In the genomic region with DNA sequence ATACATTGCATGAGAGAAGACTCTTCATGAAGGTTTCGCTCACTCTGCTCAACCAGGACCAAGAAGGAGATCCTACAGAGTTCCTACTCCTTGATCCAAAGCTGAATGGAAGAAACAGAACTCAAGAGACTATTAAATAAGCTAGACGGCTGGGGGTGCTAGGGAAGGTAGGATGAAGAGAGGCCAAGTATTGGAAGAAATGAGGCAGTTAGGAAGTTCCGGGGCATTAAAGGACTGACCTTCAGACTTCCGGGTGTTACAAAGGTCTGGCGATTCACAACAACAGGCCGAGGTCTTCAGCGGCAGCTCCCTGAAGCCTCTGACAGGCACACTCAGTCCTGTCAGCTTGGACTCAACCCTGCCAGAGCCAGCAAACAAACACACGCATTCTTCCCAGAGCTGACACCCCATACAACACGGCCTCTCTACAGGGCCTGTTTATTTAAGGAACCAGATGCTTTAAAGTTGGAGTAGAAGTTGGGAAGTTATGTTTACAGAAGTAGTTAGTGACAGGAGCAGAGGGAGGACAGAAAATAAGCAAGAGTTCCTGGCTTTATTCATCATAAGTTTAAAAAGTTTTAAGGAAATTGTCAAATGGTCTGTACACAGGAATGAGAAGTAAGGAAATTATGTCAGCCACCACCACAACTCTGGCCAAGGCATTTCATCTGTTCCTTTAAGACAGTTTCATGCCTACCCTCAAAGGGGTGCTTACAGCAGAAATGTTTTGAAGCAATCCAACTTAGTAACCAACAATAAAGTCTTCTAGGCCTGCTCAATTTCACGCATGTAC, we compare ENCODE assay signal across 1 cellular context.
A peak's percentile ranks its signal among the peaks of the same experiment; 100 is the strongest.
TF ChIP-seq lines count a peak whose summit lies in the region.

No MANE protein-coding gene starts in this region.

TF ChIP-seq in HepG2, 621 proteins besides CTCF, POLR2A, EP300 and RAD21 (continued from another document and continues in another):
- TF ChIP-seq ATAD3A (CRISPR knock-in tag; IDR thresholded peaks at IDR 0.05): no peak
- TF ChIP-seq MBD4 (IDR thresholded peaks at IDR 0.05; ENCODE audit: borderline replicate concordance, low read length): no peak
- no peak for TF ChIP-seq ZBTB42 (CRISPR knock-in tag; IDR thresholded peaks at IDR 0.05)
- no peak for TF ChIP-seq ZNF790 (CRISPR knock-in tag; IDR thresholded peaks at IDR 0.05; ENCODE audit: borderline replicate concordance)
- TF ChIP-seq KDM4B (CRISPR knock-in tag; IDR thresholded peaks at IDR 0.05): no peak
- peak; percentile 43; the same call in 1 of the 2 replicates for TF ChIP-seq BHLHE40 (IDR thresholded peaks at IDR 0.05; ENCODE audit: low read length)
- TF ChIP-seq SRSF1 (optimal IDR thresholded peaks at IDR 0.05; ENCODE audit: low read depth, low read length): no peak
- TF ChIP-seq NFE2L2 (IDR thresholded peaks at IDR 0.05; ENCODE audit: low read length): no peak
- TF ChIP-seq, protein P1, sequence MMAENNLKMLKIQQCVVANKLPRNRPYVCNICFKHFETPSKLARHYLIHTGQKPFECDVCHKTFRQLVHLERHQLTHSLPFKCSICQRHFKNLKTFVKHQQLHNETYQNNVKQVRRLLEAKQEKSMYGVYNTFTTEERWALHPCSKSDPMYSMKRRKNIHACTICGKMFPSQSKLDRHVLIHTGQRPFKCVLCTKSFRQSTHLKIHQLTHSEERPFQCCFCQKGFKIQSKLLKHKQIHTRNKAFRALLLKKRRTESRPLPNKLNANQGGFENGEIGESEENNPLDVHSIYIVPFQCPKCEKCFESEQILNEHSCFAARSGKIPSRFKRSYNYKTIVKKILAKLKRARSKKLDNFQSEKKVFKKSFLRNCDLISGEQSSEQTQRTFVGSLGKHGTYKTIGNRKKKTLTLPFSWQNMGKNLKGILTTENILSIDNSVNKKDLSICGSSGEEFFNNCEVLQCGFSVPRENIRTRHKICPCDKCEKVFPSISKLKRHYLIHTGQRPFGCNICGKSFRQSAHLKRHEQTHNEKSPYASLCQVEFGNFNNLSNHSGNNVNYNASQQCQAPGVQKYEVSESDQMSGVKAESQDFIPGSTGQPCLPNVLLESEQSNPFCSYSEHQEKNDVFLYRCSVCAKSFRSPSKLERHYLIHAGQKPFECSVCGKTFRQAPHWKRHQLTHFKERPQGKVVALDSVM (CRISPR knock-in tag; IDR thresholded peaks at IDR 0.05): peak; percentile 58
- TF ChIP-seq ZNF605 (CRISPR knock-in tag; IDR thresholded peaks at IDR 0.05): peak; percentile 89
- TF ChIP-seq ZSCAN29 (CRISPR knock-in tag; conservative IDR thresholded peaks at IDR 0.05): peak; percentile 79; the same call in 1 of the 2 replicates
- TF ChIP-seq RFXAP (CRISPR knock-in tag; IDR thresholded peaks at IDR 0.05; ENCODE audit: borderline replicate concordance): 0 out of 2 replicates have a peak, but pooled peaks have one; percentile 51
- no peak for TF ChIP-seq ZNF207 (IDR thresholded peaks at IDR 0.05; ENCODE audit: borderline replicate concordance)
- no peak for TF ChIP-seq ZNF737 (CRISPR knock-in tag; IDR thresholded peaks at IDR 0.05; ENCODE audit: borderline replicate concordance)
- TF ChIP-seq NFIC (IDR thresholded peaks at IDR 0.05; ENCODE audit: low read length): peak; percentile 85; the same call in 1 of the 2 replicates
- no peak for TF ChIP-seq ZNF326 (CRISPR knock-in tag; IDR thresholded peaks at IDR 0.05; ENCODE audit: borderline replicate concordance)
- TF ChIP-seq NFE2L1 (CRISPR knock-in tag; IDR thresholded peaks at IDR 0.05; ENCODE audit: borderline replicate concordance): no peak
- TF ChIP-seq, protein P2, sequence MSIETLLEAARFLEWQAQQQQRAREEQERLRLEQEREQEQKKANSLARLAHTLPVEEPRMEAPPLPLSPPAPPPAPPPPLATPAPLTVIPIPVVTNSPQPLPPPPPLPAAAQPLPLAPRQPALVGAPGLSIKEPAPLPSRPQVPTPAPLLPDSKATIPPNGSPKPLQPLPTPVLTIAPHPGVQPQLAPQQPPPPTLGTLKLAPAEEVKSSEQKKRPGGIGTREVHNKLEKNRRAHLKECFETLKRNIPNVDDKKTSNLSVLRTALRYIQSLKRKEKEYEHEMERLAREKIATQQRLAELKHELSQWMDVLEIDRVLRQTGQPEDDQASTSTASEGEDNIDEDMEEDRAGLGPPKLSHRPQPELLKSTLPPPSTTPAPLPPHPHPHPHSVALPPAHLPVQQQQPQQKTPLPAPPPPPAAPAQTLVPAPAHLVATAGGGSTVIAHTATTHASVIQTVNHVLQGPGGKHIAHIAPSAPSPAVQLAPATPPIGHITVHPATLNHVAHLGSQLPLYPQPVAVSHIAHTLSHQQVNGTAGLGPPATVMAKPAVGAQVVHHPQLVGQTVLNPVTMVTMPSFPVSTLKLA (IDR thresholded peaks at IDR 0.05): peak; percentile 91
- no peak for TF ChIP-seq THYN1 (CRISPR knock-in tag; IDR thresholded peaks at IDR 0.05; ENCODE audit: borderline replicate concordance, low read depth)
- TF ChIP-seq ZSCAN22 (CRISPR knock-in tag; IDR thresholded peaks at IDR 0.05): no peak
- TF ChIP-seq TBL1XR1 (IDR thresholded peaks at IDR 0.05; ENCODE audit: borderline replicate concordance, low read length, partially characterized antibody): no peak
- TF ChIP-seq HMG20B (CRISPR knock-in tag; conservative IDR thresholded peaks at IDR 0.05): 0 out of 2 replicates have a peak, but pooled peaks have one; percentile 33
- no peak for TF ChIP-seq ZNF598 (CRISPR knock-in tag; IDR thresholded peaks at IDR 0.05; ENCODE audit: borderline replicate concordance)
- TF ChIP-seq, protein P3, sequence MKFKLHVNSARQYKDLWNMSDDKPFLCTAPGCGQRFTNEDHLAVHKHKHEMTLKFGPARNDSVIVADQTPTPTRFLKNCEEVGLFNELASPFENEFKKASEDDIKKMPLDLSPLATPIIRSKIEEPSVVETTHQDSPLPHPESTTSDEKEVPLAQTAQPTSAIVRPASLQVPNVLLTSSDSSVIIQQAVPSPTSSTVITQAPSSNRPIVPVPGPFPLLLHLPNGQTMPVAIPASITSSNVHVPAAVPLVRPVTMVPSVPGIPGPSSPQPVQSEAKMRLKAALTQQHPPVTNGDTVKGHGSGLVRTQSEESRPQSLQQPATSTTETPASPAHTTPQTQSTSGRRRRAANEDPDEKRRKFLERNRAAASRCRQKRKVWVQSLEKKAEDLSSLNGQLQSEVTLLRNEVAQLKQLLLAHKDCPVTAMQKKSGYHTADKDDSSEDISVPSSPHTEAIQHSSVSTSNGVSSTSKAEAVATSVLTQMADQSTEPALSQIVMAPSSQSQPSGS (CRISPR knock-in tag; IDR thresholded peaks at IDR 0.05): peak; percentile 76; the same call in 1 of the 2 replicates
- TF ChIP-seq TARDBP (CRISPR knock-in tag; IDR thresholded peaks at IDR 0.05): peak; percentile 95
- no peak for TF ChIP-seq PCBP1 (IDR thresholded peaks at IDR 0.05; ENCODE audit: borderline replicate concordance, low read depth, low read length)
- no peak for TF ChIP-seq MED8 (CRISPR knock-in tag; IDR thresholded peaks at IDR 0.05; ENCODE audit: insufficient replicate concordance)
- no peak for TF ChIP-seq ZNF768 (CRISPR knock-in tag; IDR thresholded peaks at IDR 0.05)
- TF ChIP-seq RARA (CRISPR knock-in tag; IDR thresholded peaks at IDR 0.05): peak; percentile 90
- TF ChIP-seq, protein P4, sequence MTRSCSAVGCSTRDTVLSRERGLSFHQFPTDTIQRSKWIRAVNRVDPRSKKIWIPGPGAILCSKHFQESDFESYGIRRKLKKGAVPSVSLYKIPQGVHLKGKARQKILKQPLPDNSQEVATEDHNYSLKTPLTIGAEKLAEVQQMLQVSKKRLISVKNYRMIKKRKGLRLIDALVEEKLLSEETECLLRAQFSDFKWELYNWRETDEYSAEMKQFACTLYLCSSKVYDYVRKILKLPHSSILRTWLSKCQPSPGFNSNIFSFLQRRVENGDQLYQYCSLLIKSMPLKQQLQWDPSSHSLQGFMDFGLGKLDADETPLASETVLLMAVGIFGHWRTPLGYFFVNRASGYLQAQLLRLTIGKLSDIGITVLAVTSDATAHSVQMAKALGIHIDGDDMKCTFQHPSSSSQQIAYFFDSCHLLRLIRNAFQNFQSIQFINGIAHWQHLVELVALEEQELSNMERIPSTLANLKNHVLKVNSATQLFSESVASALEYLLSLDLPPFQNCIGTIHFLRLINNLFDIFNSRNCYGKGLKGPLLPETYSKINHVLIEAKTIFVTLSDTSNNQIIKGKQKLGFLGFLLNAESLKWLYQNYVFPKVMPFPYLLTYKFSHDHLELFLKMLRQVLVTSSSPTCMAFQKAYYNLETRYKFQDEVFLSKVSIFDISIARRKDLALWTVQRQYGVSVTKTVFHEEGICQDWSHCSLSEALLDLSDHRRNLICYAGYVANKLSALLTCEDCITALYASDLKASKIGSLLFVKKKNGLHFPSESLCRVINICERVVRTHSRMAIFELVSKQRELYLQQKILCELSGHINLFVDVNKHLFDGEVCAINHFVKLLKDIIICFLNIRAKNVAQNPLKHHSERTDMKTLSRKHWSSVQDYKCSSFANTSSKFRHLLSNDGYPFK (CRISPR knock-in tag; IDR thresholded peaks at IDR 0.05; ENCODE audit: borderline replicate concordance): peak; percentile 36; the same call in 1 of the 2 replicates
- TF ChIP-seq, protein P5, sequence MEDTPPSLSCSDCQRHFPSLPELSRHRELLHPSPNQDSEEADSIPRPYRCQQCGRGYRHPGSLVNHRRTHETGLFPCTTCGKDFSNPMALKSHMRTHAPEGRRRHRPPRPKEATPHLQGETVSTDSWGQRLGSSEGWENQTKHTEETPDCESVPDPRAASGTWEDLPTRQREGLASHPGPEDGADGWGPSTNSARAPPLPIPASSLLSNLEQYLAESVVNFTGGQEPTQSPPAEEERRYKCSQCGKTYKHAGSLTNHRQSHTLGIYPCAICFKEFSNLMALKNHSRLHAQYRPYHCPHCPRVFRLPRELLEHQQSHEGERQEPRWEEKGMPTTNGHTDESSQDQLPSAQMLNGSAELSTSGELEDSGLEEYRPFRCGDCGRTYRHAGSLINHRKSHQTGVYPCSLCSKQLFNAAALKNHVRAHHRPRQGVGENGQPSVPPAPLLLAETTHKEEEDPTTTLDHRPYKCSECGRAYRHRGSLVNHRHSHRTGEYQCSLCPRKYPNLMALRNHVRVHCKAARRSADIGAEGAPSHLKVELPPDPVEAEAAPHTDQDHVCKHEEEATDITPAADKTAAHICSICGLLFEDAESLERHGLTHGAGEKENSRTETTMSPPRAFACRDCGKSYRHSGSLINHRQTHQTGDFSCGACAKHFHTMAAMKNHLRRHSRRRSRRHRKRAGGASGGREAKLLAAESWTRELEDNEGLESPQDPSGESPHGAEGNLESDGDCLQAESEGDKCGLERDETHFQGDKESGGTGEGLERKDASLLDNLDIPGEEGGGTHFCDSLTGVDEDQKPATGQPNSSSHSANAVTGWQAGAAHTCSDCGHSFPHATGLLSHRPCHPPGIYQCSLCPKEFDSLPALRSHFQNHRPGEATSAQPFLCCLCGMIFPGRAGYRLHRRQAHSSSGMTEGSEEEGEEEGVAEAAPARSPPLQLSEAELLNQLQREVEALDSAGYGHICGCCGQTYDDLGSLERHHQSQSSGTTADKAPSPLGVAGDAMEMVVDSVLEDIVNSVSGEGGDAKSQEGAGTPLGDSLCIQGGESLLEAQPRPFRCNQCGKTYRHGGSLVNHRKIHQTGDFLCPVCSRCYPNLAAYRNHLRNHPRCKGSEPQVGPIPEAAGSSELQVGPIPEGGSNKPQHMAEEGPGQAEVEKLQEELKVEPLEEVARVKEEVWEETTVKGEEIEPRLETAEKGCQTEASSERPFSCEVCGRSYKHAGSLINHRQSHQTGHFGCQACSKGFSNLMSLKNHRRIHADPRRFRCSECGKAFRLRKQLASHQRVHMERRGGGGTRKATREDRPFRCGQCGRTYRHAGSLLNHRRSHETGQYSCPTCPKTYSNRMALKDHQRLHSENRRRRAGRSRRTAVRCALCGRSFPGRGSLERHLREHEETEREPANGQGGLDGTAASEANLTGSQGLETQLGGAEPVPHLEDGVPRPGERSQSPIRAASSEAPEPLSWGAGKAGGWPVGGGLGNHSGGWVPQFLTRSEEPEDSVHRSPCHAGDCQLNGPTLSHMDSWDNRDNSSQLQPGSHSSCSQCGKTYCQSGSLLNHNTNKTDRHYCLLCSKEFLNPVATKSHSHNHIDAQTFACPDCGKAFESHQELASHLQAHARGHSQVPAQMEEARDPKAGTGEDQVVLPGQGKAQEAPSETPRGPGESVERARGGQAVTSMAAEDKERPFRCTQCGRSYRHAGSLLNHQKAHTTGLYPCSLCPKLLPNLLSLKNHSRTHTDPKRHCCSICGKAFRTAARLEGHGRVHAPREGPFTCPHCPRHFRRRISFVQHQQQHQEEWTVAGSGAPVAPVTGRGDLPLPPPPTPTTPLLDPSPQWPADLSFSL (CRISPR knock-in tag; IDR thresholded peaks at IDR 0.05): peak; percentile 62; the same call in 1 of the 2 replicates
- TF ChIP-seq KLF6 (CRISPR knock-in tag; IDR thresholded peaks at IDR 0.05): 0 out of 2 replicates have a peak, but pooled peaks have one; percentile 19
- TF ChIP-seq ZNF792 (CRISPR knock-in tag; IDR thresholded peaks at IDR 0.05): 0 out of 2 replicates have a peak, but pooled peaks have one; percentile 18
- peak; percentile 68; the same call in 1 of the 2 replicates for TF ChIP-seq NFKBIZ (CRISPR knock-in tag; IDR thresholded peaks at IDR 0.05)
- TF ChIP-seq RFX3 (CRISPR knock-in tag; IDR thresholded peaks at IDR 0.05): no peak
- TF ChIP-seq ONECUT2 (CRISPR knock-in tag; IDR thresholded peaks at IDR 0.05): peak; percentile 40; the same call in 1 of the 2 replicates
- TF ChIP-seq, protein P6, sequence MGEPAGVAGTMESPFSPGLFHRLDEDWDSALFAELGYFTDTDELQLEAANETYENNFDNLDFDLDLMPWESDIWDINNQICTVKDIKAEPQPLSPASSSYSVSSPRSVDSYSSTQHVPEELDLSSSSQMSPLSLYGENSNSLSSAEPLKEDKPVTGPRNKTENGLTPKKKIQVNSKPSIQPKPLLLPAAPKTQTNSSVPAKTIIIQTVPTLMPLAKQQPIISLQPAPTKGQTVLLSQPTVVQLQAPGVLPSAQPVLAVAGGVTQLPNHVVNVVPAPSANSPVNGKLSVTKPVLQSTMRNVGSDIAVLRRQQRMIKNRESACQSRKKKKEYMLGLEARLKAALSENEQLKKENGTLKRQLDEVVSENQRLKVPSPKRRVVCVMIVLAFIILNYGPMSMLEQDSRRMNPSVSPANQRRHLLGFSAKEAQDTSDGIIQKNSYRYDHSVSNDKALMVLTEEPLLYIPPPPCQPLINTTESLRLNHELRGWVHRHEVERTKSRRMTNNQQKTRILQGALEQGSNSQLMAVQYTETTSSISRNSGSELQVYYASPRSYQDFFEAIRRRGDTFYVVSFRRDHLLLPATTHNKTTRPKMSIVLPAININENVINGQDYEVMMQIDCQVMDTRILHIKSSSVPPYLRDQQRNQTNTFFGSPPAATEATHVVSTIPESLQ (CRISPR knock-in tag; conservative IDR thresholded peaks at IDR 0.05): peak; percentile 84; the same call in 1 of the 2 replicates
- TF ChIP-seq SMAD3 (CRISPR knock-in tag; IDR thresholded peaks at IDR 0.05): no peak; the same call in 1 of the 2 replicates
- TF ChIP-seq CHD4 (IDR thresholded peaks at IDR 0.05; ENCODE audit: borderline replicate concordance, low read length): no peak
- TF ChIP-seq TBX2 (CRISPR knock-in tag; IDR thresholded peaks at IDR 0.05; ENCODE audit: borderline replicate concordance): peak; percentile 98
- no peak for TF ChIP-seq SMARCE1 (IDR thresholded peaks at IDR 0.05; ENCODE audit: borderline replicate concordance)
- no peak for TF ChIP-seq ZNF282 (IDR thresholded peaks at IDR 0.05; ENCODE audit: partially characterized antibody)
- peak; percentile 84; the same call in 1 of the 2 replicates for TF ChIP-seq KDM6A (CRISPR knock-in tag; IDR thresholded peaks at IDR 0.05; ENCODE audit: low read depth)
- TF ChIP-seq TCF7 (IDR thresholded peaks at IDR 0.05; ENCODE audit: low read depth): peak; percentile 90
- TF ChIP-seq SIN3A (IDR thresholded peaks at IDR 0.05; ENCODE audit: borderline replicate concordance, low read depth, low read length): peak; percentile 98
